Comparison of ENCODE assay signal across 15 cellular contexts in the genomic region with DNA sequence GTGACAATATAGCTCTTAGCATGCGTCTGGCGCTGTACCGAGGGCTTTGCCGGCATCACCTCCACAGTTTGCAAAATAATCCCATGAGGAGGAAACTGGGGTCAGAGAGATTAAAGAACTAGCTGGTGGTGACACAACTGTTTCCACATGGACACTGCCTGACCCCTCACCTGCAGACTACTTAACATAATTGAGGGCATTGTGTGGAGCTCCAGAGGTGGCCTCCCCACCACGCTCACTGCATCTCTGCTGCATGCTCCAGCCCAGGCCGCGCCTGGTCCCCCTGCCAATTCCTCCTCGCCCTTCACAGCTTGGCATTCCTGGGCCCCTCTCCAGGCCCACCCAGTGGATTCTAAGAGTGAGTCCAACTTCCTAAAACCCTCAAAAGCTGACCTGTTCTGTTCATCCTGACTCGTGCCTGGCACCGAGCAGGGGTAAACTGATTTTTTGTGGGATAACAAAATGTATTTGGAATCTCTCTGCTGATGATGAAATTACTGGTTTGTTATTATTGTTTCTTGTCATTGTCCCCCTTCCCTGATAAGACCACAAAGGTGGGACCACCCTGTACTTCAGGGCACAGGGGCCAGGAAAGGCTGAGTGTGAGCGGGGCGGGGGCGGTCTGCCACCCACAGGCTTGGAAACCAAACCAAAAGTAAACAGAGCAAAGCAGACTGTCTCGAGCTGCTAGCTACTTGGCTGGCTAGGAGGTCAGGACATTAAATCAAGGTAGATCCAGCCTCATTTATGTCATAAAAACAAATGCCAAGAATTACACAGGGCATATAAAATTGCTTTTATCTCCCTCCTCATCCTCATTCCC. TPM values are rescaled to one million over a fixed set of nuclear protein-coding genes. Genes with fewer than 3 reads are reported as not detected.
DNase-seq lines count a peak whose midpoint lies in the region; ATAC-seq and TF ChIP-seq lines count a peak whose summit lies in the region.
"Had no signal": no experiment of that assay in that cellular context is flagged by ENCODE, and none has a peak within 500 bp of the region (broad histone marks: within the 10 kb centered on the region; RNA-seq: fewer than 3 reads in every experiment).

No MANE protein-coding gene starts in this region.

- H3K4me1 Mint-ChIP-seq in activated T-helper 17 cell treated with anti-CD3 and anti-CD28 coated beads, Interleukin-2, amount 50 U/mL, for 72 hours: no peaks in the 10 kb centered on the region
- H3K4me1 Mint-ChIP-seq in Calu3 (ENCODE audit: low read depth, unreplicated experiment): peaks cover 20% of the 10 kb centered on the region

- POLR2A ChIA-PET in GM10248 (lab: Yijun Ruan, JAX): no interaction called here

- TF ChIP-seq EP300 in Ishikawa (IDR thresholded peaks at IDR 0.05; ENCODE audit: borderline replicate concordance): no peak

- H3K4me3 ChIP-seq in right cardiac atrium (ENCODE audit: low read length) (no peak overlapping the region), rectal smooth muscle tissue (ENCODE audit: low read length) (no peak overlapping the region), vagina (no peak overlapping the region)
- H3K4me3 ChIP-seq: gastrocnemius medialis had no signal

- no peaks in the 10 kb centered on the region for H3K27me3 Mint-ChIP-seq in activated T-helper 17 cell treated with anti-CD3 and anti-CD28 coated beads, Interleukin-2, amount 50 U/mL, for 72 hours
- H3K27me3 Mint-ChIP-seq in Calu3 (ENCODE audit: unreplicated experiment): no peaks in the 10 kb centered on the region
- H3K27me3 Mint-ChIP-seq: activated naive CD4-positive, alpha-beta T cell treated with anti-CD3 and anti-CD28 coated beads, Interleukin-2, amount 50 U/mL, for 24 hours had no signal

- no peak for ATAC-seq in activated T-helper 17 cell treated with anti-CD3 and anti-CD28 coated beads, Interleukin-2, amount 50 U/mL, for 72 hours (replicated peaks)
- ATAC-seq in right cardiac atrium (peak in 1 of 2 donors; percentile 4), HG03354 (IDR thresholded peaks at IDR 0.05; ENCODE audit: poor library complexity, severe bottlenecking, unreplicated experiment) (no peak)
- ATAC-seq: gastrocnemius medialis had no signal

- intact Hi-C loops in right cardiac atrium (cut with DNase I) (loop anchor here in 1 of 4 donors (10.0 kb wide), 1 partner anchor 151 kb away; a partner anchor contains a TSS), Calu3 (cut with micrococcal nuclease; ENCODE audit: unreplicated experiment) (no loop called here), vagina (cut with DNase I) (no loop called here)

- TF ChIP-seq POLR2A in vagina (IDR thresholded peaks at IDR 0.05): no peak

- no peak overlapping the region for H3K9ac ChIP-seq in rectal smooth muscle tissue (ENCODE audit: low read length)
- H3K9ac ChIP-seq: parathyroid adenoma had no signal

- H3K27ac ChIP-seq in right cardiac atrium (ENCODE audit: low read length) (peak overlapping the region; percentile 63), rectal smooth muscle tissue (ENCODE audit: low read depth, low read length) (peak overlapping the region; percentile 75), vagina (no peak overlapping the region)
- H3K27ac ChIP-seq: gastrocnemius medialis, parathyroid adenoma had no signal

- CTCF ChIA-PET in Calu3 (lab: Charles Lee): interaction anchor here (1.4 kb wide), 1 partner anchor 150 kb away, joined by 4 read pairs; no protein-coding TSS in a partner anchor
- CTCF ChIA-PET in GM10248 (lab: Yijun Ruan, JAX): interaction anchor here (1.3 to 3.4 kb wide), 4 partner anchors 12 to 152 kb away, joined by 3 to 18 read pairs (median 4); no protein-coding TSS in a partner anchor

- TF ChIP-seq CTCF in Calu3 (IDR thresholded peaks at IDR 0.05; ENCODE audit: unreplicated experiment) (no peak), vagina (IDR thresholded peaks at IDR 0.05) (no peak), GM10248 (IDR thresholded peaks at IDR 0.05; ENCODE audit: control extremely low read depth, extremely low read depth, low read depth, missing control alignments) (no peak)

- peaks cover 9% of the 10 kb centered on the region for H3K36me3 ChIP-seq in rectal smooth muscle tissue (ENCODE audit: control insufficient read depth, insufficient read depth, low read length)
- peaks cover 0 to 15% of the 10 kb centered on the region in 2 donors for H3K36me3 ChIP-seq in vagina
- H3K36me3 ChIP-seq: gastrocnemius medialis had no signal

- TF ChIP-seq RAD21 in Ishikawa (IDR thresholded peaks at IDR 0.05; ENCODE audit: low read depth): no peak

- WGBS in right cardiac atrium: 68% methylated on average over 14 of the region's 14 CpGs

- peak overlapping the region; percentile 38 for H3K27ac Mint-ChIP-seq in activated T-helper 17 cell treated with anti-CD3 and anti-CD28 coated beads, Interleukin-2, amount 50 U/mL, for 72 hours
- H3K27ac Mint-ChIP-seq in Calu3 (ENCODE audit: unreplicated experiment): no peak overlapping the region
- H3K27ac Mint-ChIP-seq: activated naive CD4-positive, alpha-beta T cell treated with anti-CD3 and anti-CD28 coated beads, Interleukin-2, amount 50 U/mL, for 24 hours had no signal

- H3K27me3 ChIP-seq in right cardiac atrium (ENCODE audit: control insufficient read depth, insufficient read depth) (no peaks in the 10 kb centered on the region), rectal smooth muscle tissue (ENCODE audit: control insufficient read depth, insufficient read depth, low read length) (no peaks in the 10 kb centered on the region), vagina (no peaks in the 10 kb centered on the region)
- H3K27me3 ChIP-seq: gastrocnemius medialis had no signal

- H3K9me3 ChIP-seq in right cardiac atrium (ENCODE audit: control insufficient read depth, low read length) (no peaks in the 10 kb centered on the region), vagina (no peaks in the 10 kb centered on the region)
- H3K9me3 ChIP-seq: gastrocnemius medialis had no signal

- no peak overlapping the region for H3K4me3 Mint-ChIP-seq in activated T-helper 17 cell treated with anti-CD3 and anti-CD28 coated beads, Interleukin-2, amount 50 U/mL, for 72 hours
- H3K4me3 Mint-ChIP-seq in Calu3 (ENCODE audit: low read depth, unreplicated experiment): no peak overlapping the region
- H3K4me3 Mint-ChIP-seq: activated naive CD4-positive, alpha-beta T cell treated with anti-CD3 and anti-CD28 coated beads, Interleukin-2, amount 50 U/mL, for 24 hours; CD14-positive monocyte had no signal

- H3K36me3 Mint-ChIP-seq in activated T-helper 17 cell treated with anti-CD3 and anti-CD28 coated beads, Interleukin-2, amount 50 U/mL, for 72 hours (ENCODE audit: low read depth): no peaks in the 10 kb centered on the region
- no peaks in the 10 kb centered on the region for H3K36me3 Mint-ChIP-seq in Calu3 (ENCODE audit: insufficient read depth, unreplicated experiment)

- no TSS peak for BruUV-seq in Calu3 (replicated peaks; lab: Mats Ljungman, UMichigan)

- H3K9me3 Mint-ChIP-seq in activated T-helper 17 cell treated with anti-CD3 and anti-CD28 coated beads, Interleukin-2, amount 50 U/mL, for 72 hours: peaks cover 5% of the 10 kb centered on the region
- H3K9me3 Mint-ChIP-seq in Calu3 (ENCODE audit: low read depth, unreplicated experiment): no peaks in the 10 kb centered on the region
- H3K9me3 Mint-ChIP-seq: activated naive CD4-positive, alpha-beta T cell treated with anti-CD3 and anti-CD28 coated beads, Interleukin-2, amount 50 U/mL, for 24 hours had no signal

- peaks cover 3% of the 10 kb centered on the region for H3K4me1 ChIP-seq in right cardiac atrium (ENCODE audit: control insufficient read depth, insufficient read depth, low read length)
- H3K4me1 ChIP-seq in rectal smooth muscle tissue (ENCODE audit: control insufficient read depth, insufficient read depth, low read length): peaks cover 20% of the 10 kb centered on the region
- peaks cover 27% of the 10 kb centered on the region for H3K4me1 ChIP-seq in vagina
- H3K4me1 ChIP-seq: gastrocnemius medialis had no signal

- DNase-seq in right cardiac atrium (peak; percentile 10 to 68 (median 55)), Calu3 (no peak), vagina (ENCODE audit: extremely low spot score in 2 of 2) (no peak), GM10248 (ENCODE audit: extremely low spot score) (no peak)
- DNase-seq: activated CD4-positive, alpha-beta T cell treated with anti-CD3 and anti-CD28 coated beads, Interleukin-2, amount 50 U/mL, for 48 hours; gastrocnemius medialis; NCI-H187 treated with DMSO at 0.1 percent for 48 hours; stimulated activated CD4-positive, alpha-beta T cell treated with anti-CD3 and anti-CD28 coated beads, Interleukin-4, amount 100 ng/mL, for 24 hours had no signal

TF ChIP-seq in Ishikawa, 13 proteins besides CTCF, POLR2A, EP300 and RAD21:
- TF ChIP-seq NFIC (IDR thresholded peaks at IDR 0.05): 0 out of 2 replicates have a peak, but pooled peaks have one; percentile 29
- TF ChIP-seq, protein P1, sequence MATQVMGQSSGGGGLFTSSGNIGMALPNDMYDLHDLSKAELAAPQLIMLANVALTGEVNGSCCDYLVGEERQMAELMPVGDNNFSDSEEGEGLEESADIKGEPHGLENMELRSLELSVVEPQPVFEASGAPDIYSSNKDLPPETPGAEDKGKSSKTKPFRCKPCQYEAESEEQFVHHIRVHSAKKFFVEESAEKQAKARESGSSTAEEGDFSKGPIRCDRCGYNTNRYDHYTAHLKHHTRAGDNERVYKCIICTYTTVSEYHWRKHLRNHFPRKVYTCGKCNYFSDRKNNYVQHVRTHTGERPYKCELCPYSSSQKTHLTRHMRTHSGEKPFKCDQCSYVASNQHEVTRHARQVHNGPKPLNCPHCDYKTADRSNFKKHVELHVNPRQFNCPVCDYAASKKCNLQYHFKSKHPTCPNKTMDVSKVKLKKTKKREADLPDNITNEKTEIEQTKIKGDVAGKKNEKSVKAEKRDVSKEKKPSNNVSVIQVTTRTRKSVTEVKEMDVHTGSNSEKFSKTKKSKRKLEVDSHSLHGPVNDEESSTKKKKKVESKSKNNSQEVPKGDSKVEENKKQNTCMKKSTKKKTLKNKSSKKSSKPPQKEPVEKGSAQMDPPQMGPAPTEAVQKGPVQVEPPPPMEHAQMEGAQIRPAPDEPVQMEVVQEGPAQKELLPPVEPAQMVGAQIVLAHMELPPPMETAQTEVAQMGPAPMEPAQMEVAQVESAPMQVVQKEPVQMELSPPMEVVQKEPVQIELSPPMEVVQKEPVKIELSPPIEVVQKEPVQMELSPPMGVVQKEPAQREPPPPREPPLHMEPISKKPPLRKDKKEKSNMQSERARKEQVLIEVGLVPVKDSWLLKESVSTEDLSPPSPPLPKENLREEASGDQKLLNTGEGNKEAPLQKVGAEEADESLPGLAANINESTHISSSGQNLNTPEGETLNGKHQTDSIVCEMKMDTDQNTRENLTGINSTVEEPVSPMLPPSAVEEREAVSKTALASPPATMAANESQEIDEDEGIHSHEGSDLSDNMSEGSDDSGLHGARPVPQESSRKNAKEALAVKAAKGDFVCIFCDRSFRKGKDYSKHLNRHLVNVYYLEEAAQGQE (IDR thresholded peaks at IDR 0.05; ENCODE audit: low read depth): no peak

RNA-seq across cellular contexts. Expression of a gene that starts 40.6 kb away (rescaled TPM):
- not detected for total RNA-seq in activated T-helper 17 cell treated with anti-CD3 and anti-CD28 coated beads, Interleukin-2, amount 50 U/mL, for 72 hours
- total RNA-seq in right cardiac atrium: not detected
- polyA plus RNA-seq in right cardiac atrium: 0.16 TPM
- total RNA-seq in Calu3 (2022): 0.17 and 0.24 TPM in 2 replicates
- total RNA-seq in vagina: 5.4 TPM
- polyA plus RNA-seq: CD14-positive monocyte had no signal

Comparison
In these comparisons a context has a peak if more than half of its experiments do, and no peak if none do; other contexts are left out.
1. DNase-seq: peak in right cardiac atrium (3 of 3); none in Calu3 (single experiment), vagina (0 of 2) and GM10248 (single experiment).